15 cellular contexts compared by ENCODE assay signal in the genomic region with DNA sequence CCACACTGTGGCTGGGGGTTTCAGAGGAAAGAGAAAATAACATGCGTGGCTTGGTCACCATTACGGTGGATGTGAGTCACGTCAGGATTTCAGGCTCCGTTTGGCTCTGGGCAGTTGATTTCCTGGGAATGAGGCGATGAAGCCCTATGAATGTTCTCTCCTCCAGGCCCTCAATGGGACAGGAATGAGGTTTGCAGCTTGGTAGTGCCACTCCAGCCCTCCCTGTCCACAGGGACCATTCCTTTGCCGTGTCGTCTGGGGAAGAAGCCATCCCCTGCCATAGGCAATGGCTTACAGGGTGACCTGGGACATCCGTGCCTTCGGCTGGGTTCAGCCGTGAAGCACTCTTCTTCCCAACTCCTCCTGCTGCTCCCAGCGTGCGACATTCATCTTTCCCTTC.
"Had no signal": no experiment of that assay in that cellular context is flagged by ENCODE, and none has a peak within 500 bp of the region (broad histone marks: within the 10 kb centered on the region; RNA-seq: fewer than 3 reads in every experiment).

No MANE protein-coding gene starts in this region.

- H3K27ac ChIP-seq: epithelial cell of prostate had no signal

- H3K36me3 Mint-ChIP-seq: natural killer cell treated with Interleukin-12 subunit alpha and Interleukin-12 subunit beta and Interleukin-15 and Interleukin-18, amount 100 ng/mL, for 72 hours had no signal

- H3K27ac Mint-ChIP-seq: activated CD8-positive, alpha-beta T cell treated with anti-CD3 and anti-CD28 coated beads for 36 hours; activated naive CD4-positive, alpha-beta T cell treated with anti-CD3 and anti-CD28 coated beads for 36 hours; activated T-helper 1 cell treated with anti-CD3 and anti-CD28 coated beads, Interleukin-12 subunit alpha, Interleukin-12 subunit beta, Interleukin-2, Interleukin-4 antibody, amounts not matched to agents 30 ng/mL and 10 ng/mL and 1 ng/mL, durations not matched to agents 14 hours and 24 hours and 36 hours; effector memory CD8-positive, alpha-beta T cell; natural killer cell treated with Interleukin-12 subunit alpha and Interleukin-12 subunit beta and Interleukin-15 and Interleukin-18, amount 100 ng/mL, for 72 hours; T-helper 2 cell treated with Interferon-gamma antibody and Interleukin-4, amounts not matched to agents 5 μg/mL and 100 μg/mL, for 36 hours had no signal

- H3K4me3 Mint-ChIP-seq: activated CD8-positive, alpha-beta T cell treated with anti-CD3 and anti-CD28 coated beads for 36 hours; activated naive CD4-positive, alpha-beta T cell treated with anti-CD3 and anti-CD28 coated beads for 36 hours; activated T-helper 1 cell treated with anti-CD3 and anti-CD28 coated beads, Interleukin-12 subunit alpha, Interleukin-12 subunit beta, Interleukin-2, Interleukin-4 antibody, amounts not matched to agents 30 ng/mL and 10 ng/mL and 1 ng/mL, durations not matched to agents 14 hours and 24 hours and 36 hours; effector memory CD8-positive, alpha-beta T cell; natural killer cell treated with Interleukin-12 subunit alpha and Interleukin-12 subunit beta and Interleukin-15 and Interleukin-18, amount 100 ng/mL, for 72 hours; T-helper 2 cell treated with Interferon-gamma antibody and Interleukin-4, amounts not matched to agents 5 μg/mL and 100 μg/mL, for 36 hours had no signal

- H3K9me3 Mint-ChIP-seq: activated CD8-positive, alpha-beta T cell treated with anti-CD3 and anti-CD28 coated beads for 36 hours; activated naive CD4-positive, alpha-beta T cell treated with anti-CD3 and anti-CD28 coated beads for 36 hours; activated T-helper 1 cell treated with anti-CD3 and anti-CD28 coated beads, Interleukin-12 subunit alpha, Interleukin-12 subunit beta, Interleukin-2, Interleukin-4 antibody, amounts not matched to agents 30 ng/mL and 10 ng/mL and 1 ng/mL, durations not matched to agents 14 hours and 24 hours and 36 hours; effector memory CD8-positive, alpha-beta T cell; natural killer cell treated with Interleukin-12 subunit alpha and Interleukin-12 subunit beta and Interleukin-15 and Interleukin-18, amount 100 ng/mL, for 72 hours; T-helper 2 cell treated with Interferon-gamma antibody and Interleukin-4, amounts not matched to agents 5 μg/mL and 100 μg/mL, for 36 hours had no signal

- ATAC-seq: activated CD8-positive, alpha-beta T cell treated with anti-CD3 and anti-CD28 coated beads for 36 hours; effector memory CD8-positive, alpha-beta T cell; natural killer cell treated with Interleukin-12 subunit alpha and Interleukin-12 subunit beta and Interleukin-15 and Interleukin-18, amount 100 ng/mL, for 72 hours had no signal

- H3K9me3 ChIP-seq: psoas muscle had no signal

- DNase-seq: activated CD4-positive, alpha-beta T cell treated with anti-CD3 and anti-CD28 coated beads for 4 hours; activated CD8-positive, alpha-beta memory T cell treated with anti-CD3 and anti-CD28 coated beads, Interleukin-2, amount 50 U/mL, for 48 hours; activated CD8-positive, alpha-beta T cell treated with anti-CD3 and anti-CD28 coated beads for 36 hours; activated naive CD4-positive, alpha-beta T cell treated with anti-CD3 and anti-CD28 coated beads for 36 hours; central memory CD4-positive, alpha-beta T cell; cortex of kidney; effector memory CD8-positive, alpha-beta T cell; mammary epithelial cell; stimulated activated CD4-positive, alpha-beta T cell treated with anti-CD3 and anti-CD28 coated beads, Interleukin-12 subunit alpha, Interleukin-12 subunit beta, amount 100 ng/mL, for 4 hours; stimulated activated naive CD4-positive, alpha-beta T cell treated with Interleukin-2 at 50 U/mL for 16 hours had no signal
